ENCODE assay signal across 16 cellular contexts in genomic region chr6:140284871-140285270, GRCh38.
DNase-seq lines count a peak whose midpoint lies in the region; ATAC-seq and TF ChIP-seq lines count a peak whose summit lies in the region.
"Had no signal": no experiment of that assay in that cellular context is flagged by ENCODE, and none has a peak within 500 bp of the region (broad histone marks: within the 10 kb centered on the region; RNA-seq: fewer than 3 reads in every experiment).

No MANE protein-coding gene starts in this region.

- no TSS peak for BruUV-seq in A673 (replicated peaks; lab: Mats Ljungman, UMichigan)

- H3K4me2 ChIP-seq in skeletal muscle satellite cell (ENCODE audit: low read length) = no peak overlapping the region
- H3K4me2 ChIP-seq: A549, BLaER1 had no signal

- H3K4me3 ChIP-seq in A673 (ENCODE audit: low read depth, low read length, poor library complexity, severe bottlenecking) (no peak overlapping the region), SJCRH30 (no peak overlapping the region), skeletal muscle satellite cell (ENCODE audit: low read length) (no peak overlapping the region), aorta (ENCODE audit: low read length in 2 of 2) (no peak overlapping the region)
- H3K4me3 ChIP-seq: A549, BLaER1 had no signal

- DNase-seq in A673 (ENCODE audit: low spot score) (no peak), SJCRH30 (no peak), myocyte (ENCODE audit: low read depth) (peak; percentile 64), aorta (no peak), NCI-H69 (lab: John Stamatoyannopoulos, UW) (no peak)
- DNase-seq: CD4-positive, alpha-beta memory T cell; DMS79 treated with DMSO at 0.1 percent for 48 hours; GF-D8; GOT3; H9 had no signal

- CTCF ChIA-PET in A673 (lab: Charles Lee) = no interaction called here

- no peak for TF ChIP-seq CTCF in A673 (conservative IDR thresholded peaks at IDR 0.05; ENCODE audit: low read depth, low read length)

- no peaks in the 10 kb centered on the region for H3K36me3 ChIP-seq in A673 (ENCODE audit: insufficient read depth, low read length, poor library complexity, severe bottlenecking)
- no peaks in the 10 kb centered on the region for H3K36me3 ChIP-seq in SJCRH30
- no peaks in the 10 kb centered on the region for H3K36me3 ChIP-seq in skeletal muscle satellite cell (ENCODE audit: insufficient read depth, low read length)
- H3K36me3 ChIP-seq in aorta (ENCODE audit: control insufficient read depth in 1 of 2, insufficient read depth in 2 of 2, low read length in 1 of 2) = no peaks in the 10 kb centered on the region
- H3K36me3 ChIP-seq: BLaER1 had no signal

- no peaks in the 10 kb centered on the region for H3K9me3 ChIP-seq in A673 (ENCODE audit: low read depth, low read length, poor library complexity, severe bottlenecking)
- no peaks in the 10 kb centered on the region for H3K9me3 ChIP-seq in SJCRH30 (replicated peaks)
- H3K9me3 ChIP-seq in skeletal muscle satellite cell (replicated peaks; ENCODE audit: low read length) = no peaks in the 10 kb centered on the region
- no peaks in the 10 kb centered on the region for H3K9me3 ChIP-seq in aorta (ENCODE audit: control insufficient read depth, low read length)
- H3K9me3 ChIP-seq: A549, BLaER1 had no signal

- intact Hi-C loops in A673 (cut with micrococcal nuclease; ENCODE audit: unreplicated experiment) (loop anchor here (5.0 kb wide), 2 partner anchors 413 to 637 kb away; no protein-coding TSS in a partner anchor), aorta (cut with DNase I) (no loop called here)

- H3K9ac ChIP-seq in skeletal muscle satellite cell (ENCODE audit: low read depth, low read length) = peak overlapping the region; percentile 36
- H3K9ac ChIP-seq: BLaER1 had no signal

- ATAC-seq in aorta (ENCODE audit: low FRiP score) (no peak), HG03108 (IDR thresholded peaks at IDR 0.05; ENCODE audit: unreplicated experiment) (no peak)
- ATAC-seq: A549, HepG2 had no signal

- H3K4me1 ChIP-seq in A673 (ENCODE audit: insufficient read depth, low read length, poor library complexity, severe bottlenecking) = peaks cover 36% of the 10 kb centered on the region
- peaks cover 15% of the 10 kb centered on the region for H3K4me1 ChIP-seq in SJCRH30
- H3K4me1 ChIP-seq in skeletal muscle satellite cell (ENCODE audit: control insufficient read depth, insufficient read depth, low read length) = peaks cover 10% of the 10 kb centered on the region
- H3K4me1 ChIP-seq in aorta (ENCODE audit: control insufficient read depth in 1 of 2, insufficient read depth in 2 of 2, low read length in 2 of 2) = no peaks in the 10 kb centered on the region
- H3K4me1 ChIP-seq: A549, BLaER1 had no signal

- H3K27ac ChIP-seq in A673 (ENCODE audit: low read depth, low read length, poor library complexity, severe bottlenecking) (peak overlapping the region; percentile 91), SJCRH30 (peak overlapping the region; percentile 80), aorta (ENCODE audit: low read depth in 1 of 2, low read length in 2 of 2) (no peak overlapping the region)
- H3K27ac ChIP-seq: 22Rv1, A549, BLaER1 had no signal

- H3K27me3 ChIP-seq in A673 (replicated peaks; ENCODE audit: insufficient read depth, low read depth, low read length, poor library complexity) (no peaks in the 10 kb centered on the region), SJCRH30 (no peaks in the 10 kb centered on the region), skeletal muscle satellite cell (ENCODE audit: control insufficient read depth, insufficient read depth, low read length) (no peaks in the 10 kb centered on the region), aorta (ENCODE audit: control insufficient read depth in 1 of 2, insufficient read depth in 2 of 2, low read length in 1 of 2) (no peaks in the 10 kb centered on the region)
- H3K27me3 ChIP-seq: BLaER1 had no signal

- 47 to 56% methylated on average over 1 of the region's 1 CpG for WGBS in aorta, 2 donors

- POLR2A ChIA-PET in A673 (lab: Charles Lee; ENCODE audit: low non-redundant PET) = no interaction called here

Comparison
In these comparisons a context has a peak if more than half of its experiments do, and no peak if none do; other contexts are left out.
1. H3K27ac ChIP-seq: peak in A673 (single experiment) and SJCRH30 (single experiment); none in aorta (0 of 2).